ENCODE assay signal across 10 cellular contexts in the genomic region with DNA sequence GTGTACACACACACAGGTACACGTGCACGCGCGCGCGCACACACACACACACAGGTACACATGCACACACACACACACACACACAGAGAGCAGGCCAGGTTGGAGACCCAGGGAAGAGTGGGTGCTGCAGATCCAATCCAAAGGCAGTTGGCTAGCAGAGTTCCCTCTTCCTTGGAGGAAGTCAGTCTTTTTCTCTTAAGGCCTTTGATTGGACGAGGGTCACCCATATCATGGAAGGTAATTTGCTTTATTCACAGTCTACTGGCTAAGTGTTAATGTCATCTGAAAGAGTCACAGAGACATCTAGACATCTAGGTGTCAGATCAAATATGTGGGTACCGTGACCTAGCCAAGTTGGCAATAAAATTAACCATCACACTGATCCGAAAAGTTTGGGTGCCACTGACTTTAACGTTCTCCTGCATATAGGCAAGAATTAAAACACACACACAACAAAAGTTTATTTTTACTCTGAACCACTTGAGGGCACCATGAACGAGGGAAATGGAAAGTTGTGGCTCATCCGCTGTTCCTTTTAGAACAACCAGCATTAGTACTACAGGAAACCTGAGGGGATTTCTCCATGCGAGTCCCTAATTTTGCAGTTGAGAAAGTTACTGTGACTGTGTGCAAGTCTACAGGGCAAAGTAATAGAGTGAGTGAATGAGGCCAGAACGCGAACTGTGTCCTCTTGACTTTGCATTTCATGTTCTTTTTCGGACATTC.
A peak's percentile ranks its signal among the peaks of the same experiment; 100 is the strongest.
DNase-seq lines count a peak whose midpoint lies in the region; ATAC-seq, FAIRE-seq and TF ChIP-seq lines count a peak whose summit lies in the region.
"Had no signal": no experiment of that assay in that cellular context is flagged by ENCODE, and none has a peak within 500 bp of the region (broad histone marks: within the 10 kb centered on the region; RNA-seq: fewer than 3 reads in every experiment).

No MANE protein-coding gene starts in this region.

- H3K79me2 ChIP-seq in Loucy (ENCODE audit: insufficient read depth, low read length), result no peaks in the 10 kb centered on the region

- H4K20me1 ChIP-seq in Loucy (ENCODE audit: insufficient read depth, low read length, poor library complexity, severe bottlenecking), result no peaks in the 10 kb centered on the region

- no peak overlapping the region for H3K27ac ChIP-seq in left lung
- H3K27ac ChIP-seq: thoracic aorta had no signal

- H3K4me1 ChIP-seq in Loucy (ENCODE audit: insufficient read depth, low read length, poor library complexity, severe bottlenecking) (no peaks in the 10 kb centered on the region), left lung (peaks cover 0 to 8% of the 10 kb centered on the region in 2 donors), Caco-2 (no peaks in the 10 kb centered on the region)

- POLR2A ChIA-PET in Caco-2 (lab: Charles Lee), result no interaction called here

- DNase-seq in D721Med (ENCODE audit: insufficient read length, low spot score) (no peak), left lung (no peak), NCI-H345 (lab: John Stamatoyannopoulos, UW) (no peak), GM13976 (ENCODE audit: low spot score) (no peak), dedifferentiated amniotic fluid mesenchymal stem cell (ENCODE audit: extremely low spot score) (no peak), Caco-2 (no peak)
- DNase-seq: retina had no signal

- H3K27ac Mint-ChIP-seq in brain (peak overlapping the region in 1 of 5 experiments; percentile 56), Caco-2 (ENCODE audit: unreplicated experiment) (no peak overlapping the region)

- H3K9me3 Mint-ChIP-seq in brain (peaks cover 0 to 6% (median 0%) of the 10 kb centered on the region in 5 experiments), Caco-2 (ENCODE audit: unreplicated experiment) (no peaks in the 10 kb centered on the region)

- H3K4me3 ChIP-seq in Loucy (ENCODE audit: low read length, poor library complexity, severe bottlenecking), result no peak overlapping the region
- H3K4me3 ChIP-seq in left lung, result no peak overlapping the region
- no peak overlapping the region for H3K4me3 ChIP-seq in Caco-2 (ENCODE audit: low read depth, low read length)
- H3K4me3 ChIP-seq: thoracic aorta had no signal

- CTCF ChIA-PET in Caco-2 (lab: Charles Lee), result no interaction called here

- H3K9me2 ChIP-seq in Loucy (replicated peaks; ENCODE audit: low read depth, low read length), result no peaks in the 10 kb centered on the region

- no peaks in the 10 kb centered on the region for H3F3A ChIP-seq in Loucy (ENCODE audit: low read depth)

- peak; percentile 35 for TF ChIP-seq CTCF in D721Med (IDR thresholded peaks at IDR 0.05; ENCODE audit: insufficient read depth, missing control alignments)
- TF ChIP-seq CTCF in Loucy (conservative IDR thresholded peaks at IDR 0.05; ENCODE audit: low read length), result peak; percentile 44
- peak; percentile 61 to 66 for TF ChIP-seq CTCF in brain (conservative IDR thresholded peaks at IDR 0.05)
- no peak for TF ChIP-seq CTCF in left lung (IDR thresholded peaks at IDR 0.05)
- TF ChIP-seq CTCF in GM13976 (IDR thresholded peaks at IDR 0.05; ENCODE audit: borderline replicate concordance, control extremely low read depth, extremely low read depth, insufficient read depth, missing control alignments), result no peak
- peak in 1 of 2 experiments; percentile 12 for TF ChIP-seq CTCF in Caco-2 (IDR thresholded peaks at IDR 0.05; ENCODE audit: insufficient read depth in 1 of 2, low read depth in 1 of 2, low read length in 1 of 2, severe bottlenecking in 1 of 2, unreplicated experiment in 1 of 2)

- peak; percentile 59 for ATAC-seq in left lung

- H3K36me3 ChIP-seq in Loucy (ENCODE audit: insufficient read depth, low read length), result no peaks in the 10 kb centered on the region
- no peaks in the 10 kb centered on the region for H3K36me3 ChIP-seq in left lung
- H3K36me3 ChIP-seq in Caco-2 (ENCODE audit: control insufficient read depth, insufficient read depth, low read length), result no peaks in the 10 kb centered on the region
- H3K36me3 ChIP-seq: thoracic aorta had no signal

- no peak overlapping the region for H3K4me2 ChIP-seq in Loucy (ENCODE audit: low read depth, low read length, poor library complexity, severe bottlenecking)

- intact Hi-C loops in left lung (cut with DNase I), result no loop called here
- intact Hi-C loops in Caco-2 (cut with micrococcal nuclease; ENCODE audit: unreplicated experiment), result no loop called here

- H3K4me3 Mint-ChIP-seq in brain (no peak overlapping the region), Caco-2 (ENCODE audit: unreplicated experiment) (no peak overlapping the region)

- no peak for FAIRE-seq in D721Med (lab: Jason Lieb, UNC)

- H3K9me3 ChIP-seq in Loucy (ENCODE audit: insufficient read depth, low read depth, low read length), result no peaks in the 10 kb centered on the region
- no peaks in the 10 kb centered on the region for H3K9me3 ChIP-seq in left lung
- H3K9me3 ChIP-seq in Caco-2, result no peaks in the 10 kb centered on the region
- H3K9me3 ChIP-seq: thoracic aorta had no signal

- H3K4me1 Mint-ChIP-seq in brain (peaks cover 34% of the 10 kb centered on the region), Caco-2 (ENCODE audit: low read depth, unreplicated experiment) (no peaks in the 10 kb centered on the region)

- peaks cover 5% of the 10 kb centered on the region for H3K27me3 Mint-ChIP-seq in brain
- peaks cover 3% of the 10 kb centered on the region for H3K27me3 Mint-ChIP-seq in Caco-2 (ENCODE audit: insufficient read depth, unreplicated experiment)

- no peak overlapping the region; the same call in 1 of the 2 replicates for H2AFZ ChIP-seq in Loucy (ENCODE audit: low read length)

- in situ Hi-C loops in GM13976 (cut with MboI; ENCODE audit: low sequenced_read_pairs, unreplicated experiment), result loop anchor here (10.0 kb wide), 2 partner anchors 256 to 336 kb away; no protein-coding TSS in a partner anchor

- H3K36me3 Mint-ChIP-seq in brain, result no peaks in the 10 kb centered on the region
- H3K36me3 Mint-ChIP-seq in Caco-2 (ENCODE audit: insufficient read depth, unreplicated experiment), result no peaks in the 10 kb centered on the region

- no TSS peak for BruUV-seq in Caco-2 (replicated peaks; lab: Mats Ljungman, UMichigan)

- H3K27me3 ChIP-seq in Loucy (ENCODE audit: insufficient read depth, low read length, poor library complexity, severe bottlenecking) (no peaks in the 10 kb centered on the region), left lung (no peaks in the 10 kb centered on the region), Caco-2 (replicated peaks; ENCODE audit: control insufficient read depth, insufficient read depth, low read length) (no peaks in the 10 kb centered on the region)

- H3K9ac ChIP-seq in Loucy (ENCODE audit: low read depth, low read length, poor library complexity, severe bottlenecking), result no peak overlapping the region

Comparison
In these comparisons a context has a peak if more than half of its experiments do, and no peak if none do; other contexts are left out.
1. CTCF ChIP-seq: peak in D721Med (single experiment), Loucy (single experiment) and brain (2 of 2); none in left lung (0 of 2) and GM13976 (single experiment).